Comparison of ENCODE assay signal across 1 cellular context in genomic region chr7:50308301-50309129, GRCh38.
TF ChIP-seq lines count a peak whose summit lies in the region.

No MANE protein-coding gene starts in this region.

TF ChIP-seq in K562, 482 proteins besides CTCF, POLR2A, EP300 and RAD21 (continued from another document and continues in another):
- TF ChIP-seq NKRF (IDR thresholded peaks at IDR 0.05; ENCODE audit: borderline replicate concordance): no peak
- TF ChIP-seq GATAD2B (IDR thresholded peaks at IDR 0.05; ENCODE audit: borderline replicate concordance): no peak
- TF ChIP-seq, protein P1, sequence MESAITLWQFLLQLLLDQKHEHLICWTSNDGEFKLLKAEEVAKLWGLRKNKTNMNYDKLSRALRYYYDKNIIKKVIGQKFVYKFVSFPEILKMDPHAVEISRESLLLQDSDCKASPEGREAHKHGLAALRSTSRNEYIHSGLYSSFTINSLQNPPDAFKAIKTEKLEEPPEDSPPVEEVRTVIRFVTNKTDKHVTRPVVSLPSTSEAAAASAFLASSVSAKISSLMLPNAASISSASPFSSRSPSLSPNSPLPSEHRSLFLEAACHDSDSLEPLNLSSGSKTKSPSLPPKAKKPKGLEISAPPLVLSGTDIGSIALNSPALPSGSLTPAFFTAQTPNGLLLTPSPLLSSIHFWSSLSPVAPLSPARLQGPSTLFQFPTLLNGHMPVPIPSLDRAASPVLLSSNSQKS (CRISPR knock-in tag; IDR thresholded peaks at IDR 0.05): no peak
- TF ChIP-seq ZBTB12 (CRISPR knock-in tag; IDR thresholded peaks at IDR 0.05): no peak
- no peak for TF ChIP-seq ZNF644 (tag; IDR thresholded peaks at IDR 0.05; ENCODE audit: low read depth)
- TF ChIP-seq MYBL2 (IDR thresholded peaks at IDR 0.05; ENCODE audit: low read depth): no peak
- no peak for TF ChIP-seq MYBL2 (CRISPR knock-in tag; IDR thresholded peaks at IDR 0.05; ENCODE audit: borderline replicate concordance)
- TF ChIP-seq ZBTB7A (IDR thresholded peaks at IDR 0.05; ENCODE audit: borderline replicate concordance, control insufficient read depth, low read depth, low read length): no peak
- no peak for TF ChIP-seq BRD4 (IDR thresholded peaks at IDR 0.05)
- no peak for TF ChIP-seq MCM2 (IDR thresholded peaks at IDR 0.05; ENCODE audit: low read depth)
- no peak for TF ChIP-seq NBN (IDR thresholded peaks at IDR 0.05; ENCODE audit: low read depth)
- TF ChIP-seq RBM39 (optimal IDR thresholded peaks at IDR 0.05; ENCODE audit: low read depth, low read length): no peak
- no peak for TF ChIP-seq ZNF354B (CRISPR knock-in tag; IDR thresholded peaks at IDR 0.05)
- no peak for TF ChIP-seq SP2 (IDR thresholded peaks at IDR 0.05; ENCODE audit: extremely low read depth, low read depth, low read length, poor library complexity, severe bottlenecking)
- TF ChIP-seq NFRKB (IDR thresholded peaks at IDR 0.05; ENCODE audit: low read depth): no peak
- peak; percentile 32; the same call in 1 of the 2 replicates for TF ChIP-seq HDAC8 (tag; IDR thresholded peaks at IDR 0.05)
- 0 out of 2 replicates have a peak, but pooled peaks have one; percentile 35 for TF ChIP-seq ETV1 (tag; conservative IDR thresholded peaks at IDR 0.05; ENCODE audit: low read depth)
- TF ChIP-seq MCM3 (IDR thresholded peaks at IDR 0.05): no peak
- TF ChIP-seq CTBP1 (IDR thresholded peaks at IDR 0.05; ENCODE audit: borderline replicate concordance): peak; percentile 77; the same call in 1 of the 2 replicates
- TF ChIP-seq HMGXB4 (CRISPR knock-in tag; IDR thresholded peaks at IDR 0.05): no peak
- no peak for TF ChIP-seq DACH1 (IDR thresholded peaks at IDR 0.05; ENCODE audit: partially characterized antibody)
- no peak for TF ChIP-seq MIER1 (IDR thresholded peaks at IDR 0.05; ENCODE audit: low read depth)
- no peak for TF ChIP-seq ZNF75A (CRISPR knock-in tag; IDR thresholded peaks at IDR 0.05)
- TF ChIP-seq PHB2 (IDR thresholded peaks at IDR 0.05; ENCODE audit: low read depth): no peak
- TF ChIP-seq PTRF (tag; IDR thresholded peaks at IDR 0.05): no peak
- TF ChIP-seq NELFE (IDR thresholded peaks at IDR 0.05; ENCODE audit: insufficient read depth, insufficient read length): no peak
- TF ChIP-seq ZSCAN29 (IDR thresholded peaks at IDR 0.05): no peak
- TF ChIP-seq, protein P2, sequence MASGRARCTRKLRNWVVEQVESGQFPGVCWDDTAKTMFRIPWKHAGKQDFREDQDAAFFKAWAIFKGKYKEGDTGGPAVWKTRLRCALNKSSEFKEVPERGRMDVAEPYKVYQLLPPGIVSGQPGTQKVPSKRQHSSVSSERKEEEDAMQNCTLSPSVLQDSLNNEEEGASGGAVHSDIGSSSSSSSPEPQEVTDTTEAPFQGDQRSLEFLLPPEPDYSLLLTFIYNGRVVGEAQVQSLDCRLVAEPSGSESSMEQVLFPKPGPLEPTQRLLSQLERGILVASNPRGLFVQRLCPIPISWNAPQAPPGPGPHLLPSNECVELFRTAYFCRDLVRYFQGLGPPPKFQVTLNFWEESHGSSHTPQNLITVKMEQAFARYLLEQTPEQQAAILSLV (tag; IDR thresholded peaks at IDR 0.05): no peak
- no peak for TF ChIP-seq ZNF444 (CRISPR knock-in tag; IDR thresholded peaks at IDR 0.05)
- TF ChIP-seq TFAP4 (CRISPR knock-in tag; IDR thresholded peaks at IDR 0.05; ENCODE audit: borderline replicate concordance): no peak
- TF ChIP-seq HLTF (IDR thresholded peaks at IDR 0.05): no peak
- TF ChIP-seq ZNF143 (CRISPR knock-in tag; IDR thresholded peaks at IDR 0.05): no peak
- TF ChIP-seq ZNF76 (CRISPR knock-in tag; IDR thresholded peaks at IDR 0.05; ENCODE audit: borderline replicate concordance): no peak
- no peak for TF ChIP-seq ETV5 (CRISPR knock-in tag; IDR thresholded peaks at IDR 0.05; ENCODE audit: low read depth)
- TF ChIP-seq ZNF384 (IDR thresholded peaks at IDR 0.05; ENCODE audit: low read depth, low read length): no peak
- TF ChIP-seq ZNF717 (CRISPR knock-in tag; IDR thresholded peaks at IDR 0.05): no peak
- TF ChIP-seq SRF (CRISPR knock-in tag; IDR thresholded peaks at IDR 0.05): peak in 1 of 2 experiments; percentile 36; a peak in 1 of 4 replicates
- TF ChIP-seq ZNF586 (CRISPR knock-in tag; conservative IDR thresholded peaks at IDR 0.05): no peak
- 0 out of 2 replicates have a peak, but pooled peaks have one; percentile 22 for TF ChIP-seq FOXJ2 (tag; IDR thresholded peaks at IDR 0.05)
- no peak for TF ChIP-seq CHCHD3 (CRISPR knock-in tag; IDR thresholded peaks at IDR 0.05)
- no peak for TF ChIP-seq SAFB (IDR thresholded peaks at IDR 0.05; ENCODE audit: borderline replicate concordance, low read depth, low read length)
- no peak for TF ChIP-seq CBFB (CRISPR knock-in tag; IDR thresholded peaks at IDR 0.05)
- TF ChIP-seq RBM22 (IDR thresholded peaks at IDR 0.05; ENCODE audit: low read depth, low read length, poor library complexity, severe bottlenecking): no peak
- no peak for TF ChIP-seq ZNF431 (CRISPR knock-in tag; IDR thresholded peaks at IDR 0.05)
- TF ChIP-seq ZSCAN32 (CRISPR knock-in tag; IDR thresholded peaks at IDR 0.05): no peak
- TF ChIP-seq SUPT5H (IDR thresholded peaks at IDR 0.05): 0 out of 2 replicates have a peak, but pooled peaks have one; percentile 13
- no peak for TF ChIP-seq ZNF134 (CRISPR knock-in tag; conservative IDR thresholded peaks at IDR 0.05)
- no peak for TF ChIP-seq CREB1 (IDR thresholded peaks at IDR 0.05)
- no peak for TF ChIP-seq CREB1 (CRISPR knock-in tag; IDR thresholded peaks at IDR 0.05)
- TF ChIP-seq SMARCA4 (IDR thresholded peaks at IDR 0.05): 0 out of 2 replicates have a peak, but pooled peaks have one; percentile 9
- TF ChIP-seq CCNT2 (IDR thresholded peaks at IDR 0.05; ENCODE audit: borderline replicate concordance, extremely low read depth, insufficient read length, low read depth, low read length): no peak
- no peak for TF ChIP-seq KHSRP (IDR thresholded peaks at IDR 0.05)
- TF ChIP-seq OTX1 (CRISPR knock-in tag; IDR thresholded peaks at IDR 0.05): no peak
- TF ChIP-seq HNRNPK (IDR thresholded peaks at IDR 0.05; ENCODE audit: low read depth, low read length, poor library complexity, severe bottlenecking): no peak
- TF ChIP-seq, protein P3, sequence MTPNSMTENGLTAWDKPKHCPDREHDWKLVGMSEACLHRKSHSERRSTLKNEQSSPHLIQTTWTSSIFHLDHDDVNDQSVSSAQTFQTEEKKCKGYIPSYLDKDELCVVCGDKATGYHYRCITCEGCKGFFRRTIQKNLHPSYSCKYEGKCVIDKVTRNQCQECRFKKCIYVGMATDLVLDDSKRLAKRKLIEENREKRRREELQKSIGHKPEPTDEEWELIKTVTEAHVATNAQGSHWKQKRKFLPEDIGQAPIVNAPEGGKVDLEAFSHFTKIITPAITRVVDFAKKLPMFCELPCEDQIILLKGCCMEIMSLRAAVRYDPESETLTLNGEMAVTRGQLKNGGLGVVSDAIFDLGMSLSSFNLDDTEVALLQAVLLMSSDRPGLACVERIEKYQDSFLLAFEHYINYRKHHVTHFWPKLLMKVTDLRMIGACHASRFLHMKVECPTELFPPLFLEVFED (CRISPR knock-in tag; conservative IDR thresholded peaks at IDR 0.05): no peak
- TF ChIP-seq ETS2 (tag; IDR thresholded peaks at IDR 0.05; ENCODE audit: borderline replicate concordance, poor library complexity, severe bottlenecking): no peak
- no peak for TF ChIP-seq SETDB1 (IDR thresholded peaks at IDR 0.05; ENCODE audit: low read length)
- TF ChIP-seq NR4A1 (CRISPR knock-in tag; IDR thresholded peaks at IDR 0.05): no peak
- TF ChIP-seq NR4A1 (tag; IDR thresholded peaks at IDR 0.05): no peak
- TF ChIP-seq BMI1 (IDR thresholded peaks at IDR 0.05; ENCODE audit: low read length): no peak
- TF ChIP-seq ZNF699 (CRISPR knock-in tag; IDR thresholded peaks at IDR 0.05; ENCODE audit: insufficient replicate concordance): no peak
- TF ChIP-seq ZFX (CRISPR knock-in tag; IDR thresholded peaks at IDR 0.05): peak; percentile 50
- no peak for TF ChIP-seq KLF1 (tag; IDR thresholded peaks at IDR 0.05)
- TF ChIP-seq, protein P4, sequence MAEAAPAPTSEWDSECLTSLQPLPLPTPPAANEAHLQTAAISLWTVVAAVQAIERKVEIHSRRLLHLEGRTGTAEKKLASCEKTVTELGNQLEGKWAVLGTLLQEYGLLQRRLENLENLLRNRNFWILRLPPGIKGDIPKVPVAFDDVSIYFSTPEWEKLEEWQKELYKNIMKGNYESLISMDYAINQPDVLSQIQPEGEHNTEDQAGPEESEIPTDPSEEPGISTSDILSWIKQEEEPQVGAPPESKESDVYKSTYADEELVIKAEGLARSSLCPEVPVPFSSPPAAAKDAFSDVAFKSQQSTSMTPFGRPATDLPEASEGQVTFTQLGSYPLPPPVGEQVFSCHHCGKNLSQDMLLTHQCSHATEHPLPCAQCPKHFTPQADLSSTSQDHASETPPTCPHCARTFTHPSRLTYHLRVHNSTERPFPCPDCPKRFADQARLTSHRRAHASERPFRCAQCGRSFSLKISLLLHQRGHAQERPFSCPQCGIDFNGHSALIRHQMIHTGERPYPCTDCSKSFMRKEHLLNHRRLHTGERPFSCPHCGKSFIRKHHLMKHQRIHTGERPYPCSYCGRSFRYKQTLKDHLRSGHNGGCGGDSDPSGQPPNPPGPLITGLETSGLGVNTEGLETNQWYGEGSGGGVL (CRISPR knock-in tag; IDR thresholded peaks at IDR 0.05): no peak
- TF ChIP-seq CEBPB (tag; IDR thresholded peaks at IDR 0.05): no peak
- TF ChIP-seq MAX (CRISPR knock-in tag; IDR thresholded peaks at IDR 0.05): 0 out of 2 replicates have a peak, but pooled peaks have one; percentile 21
- peak; percentile 14; the same call in 1 of the 2 replicates for TF ChIP-seq RB1 (IDR thresholded peaks at IDR 0.05; ENCODE audit: low read depth)
- TF ChIP-seq ATF1 (CRISPR knock-in tag; IDR thresholded peaks at IDR 0.05): no peak
- TF ChIP-seq ATF1 (tag; IDR thresholded peaks at IDR 0.05): no peak
- no peak for TF ChIP-seq HDAC1 (IDR thresholded peaks at IDR 0.05)
- peak; percentile 92 for TF ChIP-seq ZNF121 (CRISPR knock-in tag; conservative IDR thresholded peaks at IDR 0.05)
- no peak for TF ChIP-seq SRSF3 (IDR thresholded peaks at IDR 0.05; ENCODE audit: insufficient read depth, low read length)
- no peak for TF ChIP-seq C11orf30 (IDR thresholded peaks at IDR 0.05; ENCODE audit: low read depth)
- TF ChIP-seq ARID1B (IDR thresholded peaks at IDR 0.05): no peak
- TF ChIP-seq CREB3 (tag; conservative IDR thresholded peaks at IDR 0.05; ENCODE audit: low read depth): no peak
- TF ChIP-seq TAL1 (IDR thresholded peaks at IDR 0.05): no peak
- no peak for TF ChIP-seq ASH1L (IDR thresholded peaks at IDR 0.05; ENCODE audit: borderline replicate concordance, low read depth, partially characterized antibody)
- TF ChIP-seq FOXK2 (conservative IDR thresholded peaks at IDR 0.05 in 1 of 2, IDR thresholded peaks at IDR 0.05 in 1 of 2; ENCODE audit: low read depth in 2 of 2): no peak
